In genomic region chr9:124078641-124079040, GRCh38 we compare ENCODE assay signal across 13 cellular contexts.
DNase-seq lines count a peak whose midpoint lies in the region; ATAC-seq and TF ChIP-seq lines count a peak whose summit lies in the region.
"Had no signal": no experiment of that assay in that cellular context is flagged by ENCODE, and none has a peak within 500 bp of the region (broad histone marks: within the 10 kb centered on the region; RNA-seq: fewer than 3 reads in every experiment).

No MANE protein-coding gene starts in this region.

- CTCF ChIA-PET in Calu3 (lab: Charles Lee) = interaction anchor here (1.0 kb wide), 1 partner anchor 314 kb away, joined by 3 read pairs; no protein-coding TSS in a partner anchor

- H3K4me1 Mint-ChIP-seq in Calu3 (ENCODE audit: low read depth, unreplicated experiment) (peaks cover 26% of the 10 kb centered on the region), nephron progenitor cell (no peaks in the 10 kb centered on the region)
- H3K4me1 Mint-ChIP-seq: immature natural killer cell had no signal

- DNase-seq in Calu3 (no peak), NCI-H460 (ENCODE audit: extremely low read depth, low read depth) (peak; percentile 30), dermis microvascular lymphatic vessel endothelial cell (ENCODE audit: low read depth in 2 of 2) (peak; percentile 47 to 74), nephron progenitor cell (no peak)
- DNase-seq in NK-92 treated with Interleukin-12 subunit alpha and Interleukin-12 subunit beta, amount 100 ng/mL, for 24 hours (lab: John Stamatoyannopoulos, UW) = no peak
- DNase-seq: CD8-positive, alpha-beta T cell; immature natural killer cell; NCI-H82; pancreas had no signal

- no TSS peak for BruUV-seq in Calu3 (replicated peaks; lab: Mats Ljungman, UMichigan)

- H3K36me3 Mint-ChIP-seq in Calu3 (ENCODE audit: insufficient read depth, unreplicated experiment) (no peaks in the 10 kb centered on the region), nephron progenitor cell (ENCODE audit: low read depth) (no peaks in the 10 kb centered on the region)
- H3K36me3 Mint-ChIP-seq: CD8-positive, alpha-beta T cell; immature natural killer cell had no signal

- H3K27me3 Mint-ChIP-seq in Calu3 (ENCODE audit: unreplicated experiment) (peaks cover 16% of the 10 kb centered on the region), nephron progenitor cell (ENCODE audit: low read depth, poor library complexity) (peaks cover 10% of the 10 kb centered on the region)

- TF ChIP-seq CTCF in Calu3 (IDR thresholded peaks at IDR 0.05; ENCODE audit: unreplicated experiment) = no peak
- TF ChIP-seq CTCF in nephron progenitor cell (IDR thresholded peaks at IDR 0.05) = no peak

- H3K27ac Mint-ChIP-seq in Calu3 (ENCODE audit: unreplicated experiment) (peak overlapping the region; percentile 19), nephron progenitor cell (peak overlapping the region; percentile 28)
- H3K27ac Mint-ChIP-seq: CD8-positive, alpha-beta T cell; dendritic cell treated with granulocyte-macrophage colony-stimulating factor and Interleukin-4, amounts not matched to agents 40 ng/mL and 50 ng/mL, for 4 days; immature natural killer cell had no signal

- H3K9me3 Mint-ChIP-seq in Calu3 (ENCODE audit: low read depth, unreplicated experiment) (no peaks in the 10 kb centered on the region), nephron progenitor cell (peaks cover 12% of the 10 kb centered on the region)
- H3K9me3 Mint-ChIP-seq: CD8-positive, alpha-beta T cell; dendritic cell treated with granulocyte-macrophage colony-stimulating factor and Interleukin-4, amounts not matched to agents 40 ng/mL and 50 ng/mL, for 4 days had no signal

- H3K4me3 Mint-ChIP-seq in Calu3 (ENCODE audit: low read depth, unreplicated experiment) (no peak overlapping the region), nephron progenitor cell (no peak overlapping the region)
- H3K4me3 Mint-ChIP-seq: CD8-positive, alpha-beta T cell; dendritic cell treated with granulocyte-macrophage colony-stimulating factor and Interleukin-4, amounts not matched to agents 40 ng/mL and 50 ng/mL, for 4 days; immature natural killer cell had no signal

- intact Hi-C loops in Calu3 (cut with micrococcal nuclease; ENCODE audit: unreplicated experiment) = no loop called here

- ATAC-seq in GM21423 (IDR thresholded peaks at IDR 0.05; ENCODE audit: unreplicated experiment) = no peak
- no peak for ATAC-seq in HG03378 (IDR thresholded peaks at IDR 0.05; ENCODE audit: unreplicated experiment)
- no peak for ATAC-seq in HG03520 (IDR thresholded peaks at IDR 0.05; ENCODE audit: unreplicated experiment)
- ATAC-seq: CD8-positive, alpha-beta T cell had no signal

Comparison
In these comparisons a context has a peak if more than half of its experiments do, and no peak if none do; other contexts are left out.
1. DNase-seq: peak in NCI-H460 (single experiment) and dermis microvascular lymphatic vessel endothelial cell (2 of 2); none in Calu3 (single experiment), nephron progenitor cell (single experiment) and NK-92 treated with Interleukin-12 subunit alpha and Interleukin-12 subunit beta, amount 100 ng/mL, for 24 hours (single experiment).